In the genomic region with DNA sequence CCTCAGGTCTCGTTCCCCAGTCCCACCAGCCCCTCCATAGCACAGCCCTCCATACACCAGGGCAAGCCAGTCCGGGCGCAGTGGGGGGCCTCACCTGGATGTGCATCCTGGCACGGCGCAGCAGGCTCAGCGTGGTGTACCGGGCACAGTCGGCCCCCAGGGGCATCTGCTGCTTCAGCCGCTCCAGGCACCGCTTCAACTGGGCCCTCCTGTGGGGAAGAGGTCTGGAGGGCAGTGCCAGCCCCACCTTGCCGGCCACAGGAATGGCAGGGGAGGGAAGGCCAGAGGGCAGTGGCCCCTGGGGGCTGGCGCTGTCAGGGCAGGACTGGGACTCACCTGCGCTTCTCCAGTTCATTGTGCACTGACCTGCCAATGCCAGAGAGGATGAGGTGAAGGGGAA, we compare ENCODE assay signal across 1 cellular context.
TF ChIP-seq lines count a peak whose summit lies in the region.

No MANE protein-coding gene starts in this region.

TF ChIP-seq in K562, 482 proteins besides CTCF, POLR2A, EP300 and RAD21:
- TF ChIP-seq POLR2G (IDR thresholded peaks at IDR 0.05; ENCODE audit: low read depth, low read length) (peak; percentile 53; the same call in 1 of the 2 replicates), SAFB (IDR thresholded peaks at IDR 0.05; ENCODE audit: borderline replicate concordance, low read depth, low read length) (no peak), ZFX (CRISPR knock-in tag; IDR thresholded peaks at IDR 0.05) (0 out of 2 replicates have a peak, but pooled peaks have one; percentile 2)
